28 cellular contexts compared by ENCODE assay signal in genomic region chr15:41627204-41627603, GRCh38.
"Had no signal": no experiment of that assay in that cellular context is flagged by ENCODE, and none has a peak within 500 bp of the region (broad histone marks: within the 10 kb centered on the region; RNA-seq: fewer than 3 reads in every experiment).

No MANE protein-coding gene starts in this region.

- H3K36me3 ChIP-seq: neural progenitor cell, ovary, spleen, suprapubic skin, tibial artery, transverse colon, upper lobe of right lung, uterus had no signal

- H3K79me2 ChIP-seq: parathyroid adenoma had no signal

- ATAC-seq: natural killer cell; psoas muscle; right cardiac atrium; sciatic nerve; stimulated activated memory B cell treated with anti-CD40 and anti-IgM and Interleukin-4, amounts not matched to agents 10 μg/mL and 1 μg/mL and 100 μg/mL, for 72 hours; stimulated activated naive CD8-positive, alpha-beta T cell treated with anti-CD3 and anti-CD28 coated beads, Interleukin-15, amount 100 ng/mL, for 72 hours; stimulated activated naive CD8-positive, alpha-beta T cell treated with anti-CD3 and anti-CD28 coated beads, Interleukin-15, Interleukin-2, amounts not matched to agents 100 U/mL and 50 U/mL, for 24 hours; upper lobe of right lung had no signal

- H3K9me3 ChIP-seq: ovary, psoas muscle, spleen, suprapubic skin, testis, tibial artery, transverse colon, upper lobe of right lung, uterus had no signal

- DNase-seq: natural killer cell; occipital lobe; ovary; posterior cingulate gyrus; psoas muscle; right cardiac atrium; spleen; stimulated activated CD4-positive, alpha-beta T cell treated with anti-CD3 and anti-CD28 coated beads, Interleukin-12 subunit alpha, Interleukin-12 subunit beta, amount 100 ng/mL, for 4 hours; stimulated activated CD4-positive, alpha-beta T cell treated with anti-CD3 and anti-CD28 coated beads, Interleukin-1b, Interleukin-23, amount 100 ng/mL, for 48 hours; stimulated activated CD4-positive, alpha-beta T cell treated with anti-CD3 and anti-CD28 coated beads, Interleukin-4, amount 100 ng/mL, for 1 hour; stimulated activated CD4-positive, alpha-beta T cell treated with anti-CD3 and anti-CD28 coated beads, Interleukin-4, amount 100 ng/mL, for 4 hours; stimulated activated CD8-positive, alpha-beta memory T cell treated with anti-CD3 and anti-CD28 coated beads, Interleukin-4, amount 100 ng/mL, for 48 hours; stimulated activated naive CD4-positive, alpha-beta T cell; stimulated activated naive CD8-positive, alpha-beta T cell treated with anti-CD3 and anti-CD28 coated beads, Interleukin-15, amount 100 ng/mL, for 72 hours; stimulated activated naive CD8-positive, alpha-beta T cell treated with anti-CD3 and anti-CD28 coated beads, Interleukin-15, Interleukin-2, amounts not matched to agents 100 U/mL and 50 U/mL, for 24 hours; substantia nigra; testis; tibial artery; transverse colon; upper lobe of right lung; uterus had no signal

- H3K27ac ChIP-seq: neural progenitor cell, ovary, parathyroid adenoma, psoas muscle, skin epidermis, spleen, suprapubic skin, testis, tibial artery, transverse colon, upper lobe of right lung, uterus had no signal

- H2AFZ ChIP-seq: neural progenitor cell, parathyroid adenoma had no signal

- H3K9ac ChIP-seq: neural progenitor cell, parathyroid adenoma had no signal

- H3K27me3 ChIP-seq: ovary, spleen, suprapubic skin, testis, tibial artery, transverse colon, upper lobe of right lung, uterus had no signal

- H3K4me3 ChIP-seq: neural progenitor cell, ovary, psoas muscle, skin epidermis, smooth muscle cell, spleen, suprapubic skin, testis, tibial artery, transverse colon, upper lobe of right lung, uterus had no signal

- H3K4me1 ChIP-seq: parathyroid adenoma, tibial artery had no signal

- H3K4me2 ChIP-seq: neural progenitor cell, smooth muscle cell had no signal
